Comparison of ENCODE assay signal across 8 cellular contexts in the genomic region with DNA sequence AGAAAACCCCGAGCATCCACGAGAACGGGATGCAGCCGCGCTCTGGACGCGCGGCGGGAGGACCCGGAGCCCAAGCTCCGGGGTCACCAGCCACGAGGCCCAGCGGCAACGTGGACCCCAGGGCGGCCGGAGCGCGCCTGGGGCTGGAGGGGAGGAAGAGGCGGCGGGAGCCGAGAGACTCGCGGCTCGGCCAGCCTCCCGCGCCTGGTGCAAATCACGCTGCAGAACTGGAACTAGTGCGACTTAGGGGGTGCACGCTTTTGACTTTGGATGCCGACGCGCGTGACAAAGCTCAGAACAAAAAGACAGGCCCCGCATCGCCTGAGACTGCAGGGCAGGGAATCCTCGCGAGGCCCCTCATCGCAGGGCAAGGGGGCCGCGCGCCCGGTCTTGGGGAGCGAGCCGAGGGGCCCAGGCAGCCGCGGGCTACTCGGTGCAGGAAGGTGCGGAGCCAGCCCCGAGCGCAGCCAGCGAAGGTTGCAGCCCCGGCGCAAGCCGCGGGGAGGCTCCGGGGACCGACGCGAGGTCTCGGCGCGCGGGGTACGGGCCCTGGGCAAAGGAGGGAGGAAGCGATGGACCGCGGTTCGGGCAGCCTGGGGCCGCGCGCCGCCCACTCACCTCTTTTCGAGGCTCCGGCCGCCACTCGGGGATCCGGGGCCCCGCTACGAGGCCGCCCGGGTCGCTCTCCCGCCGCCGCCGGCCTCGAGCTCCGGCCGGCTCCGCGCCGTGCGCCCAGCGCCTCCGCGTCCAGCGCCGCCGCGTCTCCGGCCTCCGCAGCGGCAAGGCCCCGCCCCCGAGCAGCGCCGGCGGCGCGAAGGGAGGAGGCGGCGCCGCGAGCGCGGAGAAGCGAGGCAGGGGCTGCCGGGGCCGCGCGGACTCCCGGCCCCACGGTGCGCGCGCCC. TPM values are rescaled to one million over a fixed set of nuclear protein-coding genes. Genes with fewer than 3 reads are reported as not detected.
DNase-seq lines count a peak whose midpoint lies in the region; ATAC-seq and TF ChIP-seq lines count a peak whose summit lies in the region.

A gene with protein sequence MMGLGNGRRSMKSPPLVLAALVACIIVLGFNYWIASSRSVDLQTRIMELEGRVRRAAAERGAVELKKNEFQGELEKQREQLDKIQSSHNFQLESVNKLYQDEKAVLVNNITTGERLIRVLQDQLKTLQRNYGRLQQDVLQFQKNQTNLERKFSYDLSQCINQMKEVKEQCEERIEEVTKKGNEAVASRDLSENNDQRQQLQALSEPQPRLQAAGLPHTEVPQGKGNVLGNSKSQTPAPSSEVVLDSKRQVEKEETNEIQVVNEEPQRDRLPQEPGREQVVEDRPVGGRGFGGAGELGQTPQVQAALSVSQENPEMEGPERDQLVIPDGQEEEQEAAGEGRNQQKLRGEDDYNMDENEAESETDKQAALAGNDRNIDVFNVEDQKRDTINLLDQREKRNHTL (minus strand): TSS at position 766 of the 902 bp plus-strand sequence. CDS start 20,238 bp downstream, outside the sequence.

- H3K9ac ChIP-seq in ES-I3 (ENCODE audit: low read depth, low read length) (peak within 1 kb of the TSS; percentile 77), mammary epithelial cell (ENCODE audit: insufficient read depth, low read length) (peak within 1 kb of the TSS; percentile 62), iPS-20b (ENCODE audit: low read depth, low read length) (peak within 1 kb of the TSS; percentile 85), skeletal muscle satellite cell (ENCODE audit: low read depth, low read length) (peak within 1 kb of the TSS; percentile 85)

- 3% methylated on average over 27 of the region's 126 CpGs for WGBS in mammary epithelial cell (ENCODE audit: low coverage, missing lambda C conversion rate)

- peaks cover 29% of the 10 kb centered on the region for H3K79me2 ChIP-seq in mammary epithelial cell (ENCODE audit: insufficient read depth, low read length)

- CTCF ChIA-PET in mammary epithelial cell (lab: Charles Lee; ENCODE audit: low non-redundant PET) = interaction anchor here (0.7 kb wide), 1 partner anchor 356 kb away, joined by 3 read pairs; no protein-coding TSS in a partner anchor

- in situ Hi-C loops in mammary epithelial cell (cut with MboI; ENCODE audit: low sequenced_read_pairs in 2 of 2) = no loop called here

- H3K27ac ChIP-seq in mammary epithelial cell (ENCODE audit: insufficient read depth, low read depth, low read length) = peak within 1 kb of the TSS; percentile 35
- no peak within 1 kb of the TSS for H3K27ac ChIP-seq in iPS-20b (ENCODE audit: low read length)

- TF ChIP-seq CTCF in mammary epithelial cell (conservative IDR thresholded peaks at IDR 0.05 in 1 of 2, IDR thresholded peaks at IDR 0.05 in 1 of 2; ENCODE audit: extremely low read depth in 1 of 2, insufficient read depth in 1 of 2, low read depth in 1 of 2, low read length in 2 of 2) = peak in 1 of 2 donors; percentile 35

- dilution Hi-C loops in mammary epithelial cell (cut with HindIII; ENCODE audit: low sequenced_read_pairs) = no loop called here

- peaks cover 15% of the 10 kb centered on the region for H3K4me1 ChIP-seq in ES-I3 (ENCODE audit: insufficient read depth, low read length)
- H3K4me1 ChIP-seq in mammary epithelial cell (ENCODE audit: insufficient read depth, low read length) = peaks cover 12% of the 10 kb centered on the region
- H3K4me1 ChIP-seq in iPS-20b (ENCODE audit: insufficient read depth, low read length) = peaks cover 15% of the 10 kb centered on the region
- peaks cover 4% of the 10 kb centered on the region for H3K4me1 ChIP-seq in skeletal muscle satellite cell (ENCODE audit: control insufficient read depth, insufficient read depth, low read length)

- peak within 1 kb of the TSS; percentile 99 for H2AFZ ChIP-seq in mammary epithelial cell (ENCODE audit: low read depth, low read length)

- H3K4me2 ChIP-seq in mammary epithelial cell (ENCODE audit: insufficient read depth, low read depth, low read length) = peak within 1 kb of the TSS; percentile 97
- peak within 1 kb of the TSS; percentile 92 for H3K4me2 ChIP-seq in skeletal muscle satellite cell (ENCODE audit: low read length)

- H3K27me3 ChIP-seq in mammary epithelial cell (ENCODE audit: insufficient read depth, low read length) = no peaks in the 10 kb centered on the region
- H3K27me3 ChIP-seq in iPS-20b (ENCODE audit: insufficient read depth, low read length) = peaks cover 32% of the 10 kb centered on the region
- H3K27me3 ChIP-seq in skeletal muscle satellite cell (ENCODE audit: control insufficient read depth, insufficient read depth, low read length) = no peaks in the 10 kb centered on the region

- H3K36me3 ChIP-seq in ES-I3 (ENCODE audit: insufficient read depth, low read length) (no peaks in the 10 kb centered on the region), mammary epithelial cell (ENCODE audit: insufficient read depth, low read length) (no peaks in the 10 kb centered on the region), iPS-20b (ENCODE audit: insufficient read depth, low read depth, low read length) (no peaks in the 10 kb centered on the region), skeletal muscle satellite cell (ENCODE audit: insufficient read depth, low read length) (no peaks in the 10 kb centered on the region)

- no peaks in the 10 kb centered on the region for H3K9me3 ChIP-seq in ES-I3 (ENCODE audit: control insufficient read depth, insufficient read depth, low read length)
- no peaks in the 10 kb centered on the region for H3K9me3 ChIP-seq in mammary epithelial cell (replicated peaks; ENCODE audit: insufficient read depth, low read length)
- H3K9me3 ChIP-seq in iPS-20b (ENCODE audit: insufficient read depth, low read depth, low read length) = no peaks in the 10 kb centered on the region
- H3K9me3 ChIP-seq in skeletal muscle satellite cell (replicated peaks; ENCODE audit: low read length) = no peaks in the 10 kb centered on the region

- peak; percentile 76 for ATAC-seq in GM21381 (IDR thresholded peaks at IDR 0.05; ENCODE audit: unreplicated experiment)

- H4K20me1 ChIP-seq in mammary epithelial cell (ENCODE audit: insufficient read depth, low read length) = no peaks in the 10 kb centered on the region

- no TSS peak for BruUV-seq in mammary epithelial cell (replicated peaks; lab: Mats Ljungman, UMichigan)

- peak within 1 kb of the TSS; percentile 84 to 89 (median 87) for H3K4me3 ChIP-seq in mammary epithelial cell (replicated peaks in 1 of 3; ENCODE audit: insufficient read depth in 1 of 3, low read depth in 2 of 3, low read length in 3 of 3)
- H3K4me3 ChIP-seq in iPS-20b (ENCODE audit: low read length) = peak within 1 kb of the TSS; percentile 81
- peak within 1 kb of the TSS; percentile 86 for H3K4me3 ChIP-seq in skeletal muscle satellite cell (ENCODE audit: low read length)

- intact Hi-C loops in mammary epithelial cell (cut with micrococcal nuclease) = loop anchor here (5.0 to 10.0 kb wide), 2 partner anchors 86 to 103 kb away; no protein-coding TSS in a partner anchor

- DNase-seq in HPDE6-E6E7 (ENCODE audit: extremely low spot score) (peak; percentile 51), RPMI7951 (ENCODE audit: low read depth) (peak; percentile 59), mammary epithelial cell (peak; percentile 57), NCI-H446 treated with DMSO at 0.1 percent for 48 hours (lab: John Stamatoyannopoulos, UW) (no peak)

RNA-seq across cellular contexts. Expression of the gene that starts here (rescaled TPM):
- total RNA-seq in RPMI7951 (2014; rRNA removed; shearing (Covaris generic)) = 29.9 and 31.9 TPM in 2 replicates
- total RNA-seq in mammary epithelial cell = 10 to 100 TPM; 17.7 to 29.5 TPM
- polyA plus RNA-seq in mammary epithelial cell = 25.8 TPM
- 8.8 TPM for polyA minus RNA-seq in mammary epithelial cell
- 36.5 and 39.3 TPM in 2 replicates for total RNA-seq in skeletal muscle satellite cell (2012; rRNA removed)
